In genomic region chr5:74766887-74767578, GRCh38 we compare ENCODE assay signal across 8 cellular contexts. TPM values are rescaled to one million over a fixed set of nuclear protein-coding genes. Genes with fewer than 3 reads are reported as not detected.
DNase-seq lines count a peak whose midpoint lies in the region; ATAC-seq, FAIRE-seq and TF ChIP-seq lines count a peak whose summit lies in the region.

A gene with protein sequence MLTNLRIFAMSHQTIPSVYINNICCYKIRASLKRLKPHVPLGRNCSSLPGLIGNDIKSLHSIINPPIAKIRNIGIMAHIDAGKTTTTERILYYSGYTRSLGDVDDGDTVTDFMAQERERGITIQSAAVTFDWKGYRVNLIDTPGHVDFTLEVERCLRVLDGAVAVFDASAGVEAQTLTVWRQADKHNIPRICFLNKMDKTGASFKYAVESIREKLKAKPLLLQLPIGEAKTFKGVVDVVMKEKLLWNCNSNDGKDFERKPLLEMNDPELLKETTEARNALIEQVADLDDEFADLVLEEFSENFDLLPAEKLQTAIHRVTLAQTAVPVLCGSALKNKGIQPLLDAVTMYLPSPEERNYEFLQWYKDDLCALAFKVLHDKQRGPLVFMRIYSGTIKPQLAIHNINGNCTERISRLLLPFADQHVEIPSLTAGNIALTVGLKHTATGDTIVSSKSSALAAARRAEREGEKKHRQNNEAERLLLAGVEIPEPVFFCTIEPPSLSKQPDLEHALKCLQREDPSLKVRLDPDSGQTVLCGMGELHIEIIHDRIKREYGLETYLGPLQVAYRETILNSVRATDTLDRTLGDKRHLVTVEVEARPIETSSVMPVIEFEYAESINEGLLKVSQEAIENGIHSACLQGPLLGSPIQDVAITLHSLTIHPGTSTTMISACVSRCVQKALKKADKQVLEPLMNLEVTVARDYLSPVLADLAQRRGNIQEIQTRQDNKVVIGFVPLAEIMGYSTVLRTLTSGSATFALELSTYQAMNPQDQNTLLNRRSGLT (minus strand): TSS chr5:74767117. CDS start chr5:74763742, 3,375 bp downstream.
TSS of gene NSA2 (plus strand) at chr5:74767249. CDS start at chr5:74767361, 112 bp downstream.

- DNase-seq in NCI-H128 (lab: John Stamatoyannopoulos, UW; ENCODE audit: unreplicated experiment) (peak; percentile 77), Right ventricle myocardium inferior (ENCODE audit: missing footprints) (peak; percentile 95), pancreas (peak; percentile 85 to 95 (median 90)), tibial artery (peak; percentile 89 to 95)
- DNase-seq in activated naive CD8-positive, alpha-beta T cell treated with anti-CD3 and anti-CD28 coated beads, Interleukin-2, amount 50 U/mL, for 16 hours (ENCODE audit: low read depth, low spot score) = peak; percentile 88

- no peaks in the 10 kb centered on the region for H3K27me3 ChIP-seq in SU-DHL-6 (ENCODE audit: low read length)
- no peaks in the 10 kb centered on the region for H3K27me3 ChIP-seq in pancreas
- no peaks in the 10 kb centered on the region for H3K27me3 ChIP-seq in tibial artery

- peak within 1 kb of the TSS; percentile 77 for H3K4me2 ChIP-seq in SU-DHL-6 (ENCODE audit: low read depth, low read length, poor library complexity, severe bottlenecking)

- H2AFZ ChIP-seq in SU-DHL-6 (ENCODE audit: low read depth, low read length, severe bottlenecking) = peak within 1 kb of the TSS; percentile 95

- peaks cover 13 to 20% (median 17%) of the 10 kb centered on the region in 3 donors for H3K4me1 ChIP-seq in pancreas
- H3K4me1 ChIP-seq in tibial artery = peaks cover 0 to 31% (median 21%) of the 10 kb centered on the region in 4 donors

- FAIRE-seq in pancreas (lab: Jason Lieb, UNC) = no peak

- H3F3A ChIP-seq in SU-DHL-6 (ENCODE audit: insufficient read depth) = no peaks in the 10 kb centered on the region

- H3K36me3 ChIP-seq in SU-DHL-6 (ENCODE audit: low read length) = peaks cover 30% of the 10 kb centered on the region; the same call in 1 of the 2 replicates
- H3K36me3 ChIP-seq in pancreas = peaks cover 7 to 18% (median 9%) of the 10 kb centered on the region in 3 donors
- H3K36me3 ChIP-seq in tibial artery = peaks cover 20 to 39% (median 24%) of the 10 kb centered on the region in 3 donors

- peak; percentile 60 for TF ChIP-seq POLR2A in GM10847 (IDR thresholded peaks at IDR 0.05; ENCODE audit: extremely low read depth, insufficient read length)

- H3K9ac ChIP-seq in SU-DHL-6 (ENCODE audit: low read length) = peak within 1 kb of the TSS; percentile 80

- H3K79me2 ChIP-seq in SU-DHL-6 (ENCODE audit: insufficient read depth, low read length) = peaks cover 43% of the 10 kb centered on the region

- H3K27ac ChIP-seq in SU-DHL-6 (ENCODE audit: low read depth, low read length) (peak within 1 kb of the TSS; percentile 69), pancreas (peak within 1 kb of the TSS in 3 of 4 donors; percentile 13 to 73 (median 51)), tibial artery (peak within 1 kb of the TSS; percentile 81 to 84)

- peak within 1 kb of the TSS; percentile 96 for H3K4me3 ChIP-seq in SU-DHL-6 (ENCODE audit: insufficient read depth, low read length, poor library complexity, severe bottlenecking)
- peak within 1 kb of the TSS; percentile 69 to 96 (median 80) for H3K4me3 ChIP-seq in pancreas
- H3K4me3 ChIP-seq in tibial artery = peak within 1 kb of the TSS; percentile 86 to 95

- ATAC-seq in HG02678 (IDR thresholded peaks at IDR 0.05; ENCODE audit: unreplicated experiment) (peak; percentile 89), Right ventricle myocardium inferior (peak; percentile 99), pancreas (peak; percentile 99 to 100 (median 99))

- H3K9me2 ChIP-seq in SU-DHL-6 (replicated peaks; ENCODE audit: insufficient read depth, low read length) = no peaks in the 10 kb centered on the region

- peaks cover 5% of the 10 kb centered on the region; the same call in 1 of the 2 replicates for H4K20me1 ChIP-seq in SU-DHL-6 (ENCODE audit: low read depth, low read length)

- H3K9me3 ChIP-seq in SU-DHL-6 (ENCODE audit: insufficient read depth, low read length) (no peaks in the 10 kb centered on the region), pancreas (no peaks in the 10 kb centered on the region), tibial artery (no peaks in the 10 kb centered on the region)

- intact Hi-C loops in Right ventricle myocardium inferior (cut with DNase I) = loop anchor here (5.0 to 10.0 kb wide), 3 partner anchors 135 to 1202 kb away; partner anchors contain the start of genes ANKRA2 and UTP15
- intact Hi-C loops in pancreas (cut with DNase I) = no loop called here
- intact Hi-C loops in tibial artery (cut with DNase I; ENCODE audit: low total_unique reads) = no loop called here

- TF ChIP-seq CTCF in SU-DHL-6 (IDR thresholded peaks at IDR 0.05; ENCODE audit: insufficient read depth, low read length, poor library complexity, severe bottlenecking) (no peak), pancreas (IDR thresholded peaks at IDR 0.05) (no peak), tibial artery (IDR thresholded peaks at IDR 0.05) (no peak)

- 0% methylated on average over 50 of the region's 50 CpGs for WGBS in pancreas, 2 donors

RNA-seq across cellular contexts. Expression of the first gene that starts in this region (rescaled TPM):
- total RNA-seq in Right ventricle myocardium inferior = 44.6 TPM
- 10 to 100 TPM in 2 of 6 donors, 1 to 10 TPM in 4; 6.9 to 11.3 (median 9.0) TPM for total RNA-seq in pancreas
- polyA plus RNA-seq in pancreas = 10 to 100 TPM; 12.5 to 15.8 TPM

RNA-seq across cellular contexts. Expression of gene NSA2, which starts in this region (rescaled TPM):
- 45.1 TPM for total RNA-seq in Right ventricle myocardium inferior
- 10 to 100 TPM; 22.4 to 38.7 (median 30.4) TPM for total RNA-seq in pancreas
- polyA plus RNA-seq in pancreas = 10 to 100 TPM; 44.6 to 68.6 TPM

Comparison
In these comparisons a context has a peak if more than half of its experiments do, and no peak if none do; other contexts are left out.
1. Peak in every context shown above with its lines: DNase-seq, ATAC-seq, H3K4me3 ChIP-seq and H3K27ac ChIP-seq.